1 cellular context compared by ENCODE assay signal in genomic region chr17:76382305-76382802, GRCh38.
A peak's percentile ranks its signal among the peaks of the same experiment; 100 is the strongest.
TF ChIP-seq lines count a peak whose summit lies in the region.

No MANE protein-coding gene starts in this region.

TF ChIP-seq in HepG2, 621 proteins besides CTCF, POLR2A, EP300 and RAD21 (continued from another document and continues in another):
- TF ChIP-seq ZNF407 (CRISPR knock-in tag; IDR thresholded peaks at IDR 0.05; ENCODE audit: not compliant biosample characterization) (no peak), DR1 (CRISPR knock-in tag; IDR thresholded peaks at IDR 0.05) (peak; percentile 38; the same call in 1 of the 2 replicates), JUN (CRISPR knock-in tag; IDR thresholded peaks at IDR 0.05) (peak; percentile 40; the same call in 1 of the 2 replicates), ZNF891 (CRISPR knock-in tag; IDR thresholded peaks at IDR 0.05) (peak; percentile 45; the same call in 1 of the 2 replicates), NCOR1 (IDR thresholded peaks at IDR 0.05; ENCODE audit: borderline replicate concordance, low read length) (peak; percentile 80; the same call in 1 of the 2 replicates), NFE2 (CRISPR knock-in tag; IDR thresholded peaks at IDR 0.05) (no peak), BATF2 (CRISPR knock-in tag; IDR thresholded peaks at IDR 0.05) (no peak), ZSCAN25 (CRISPR knock-in tag; IDR thresholded peaks at IDR 0.05) (peak; percentile 93), EED (CRISPR knock-in tag; IDR thresholded peaks at IDR 0.05) (peak; percentile 82; the same call in 1 of the 2 replicates), FOXK1 (CRISPR knock-in tag; IDR thresholded peaks at IDR 0.05; ENCODE audit: borderline replicate concordance, low read depth) (0 out of 2 replicates have a peak, but pooled peaks have one; percentile 47), KAT7 (CRISPR knock-in tag; IDR thresholded peaks at IDR 0.05; ENCODE audit: borderline replicate concordance) (no peak), TCF7L2 (IDR thresholded peaks at IDR 0.05; ENCODE audit: low read depth, low read length) (no peak), ZNF484 (CRISPR knock-in tag; IDR thresholded peaks at IDR 0.05; ENCODE audit: borderline replicate concordance, low read depth) (no peak), DNMT3B (CRISPR knock-in tag; conservative IDR thresholded peaks at IDR 0.05) (peak; percentile 83; the same call in 1 of the 2 replicates), ZNF414 (CRISPR knock-in tag; IDR thresholded peaks at IDR 0.05) (peak; percentile 96; the same call in 1 of the 2 replicates), SP5 (CRISPR knock-in tag; IDR thresholded peaks at IDR 0.05; ENCODE audit: borderline replicate concordance, low read depth) (peak; percentile 99), DBP (CRISPR knock-in tag; IDR thresholded peaks at IDR 0.05; ENCODE audit: not compliant biosample characterization) (no peak), PHF21A (CRISPR knock-in tag; IDR thresholded peaks at IDR 0.05) (peak; percentile 92), ZNF614 (CRISPR knock-in tag; IDR thresholded peaks at IDR 0.05; ENCODE audit: borderline replicate concordance) (peak; percentile 45; the same call in 1 of the 2 replicates), ARID2 (CRISPR knock-in tag; IDR thresholded peaks at IDR 0.05; ENCODE audit: borderline replicate concordance) (peak; percentile 49), MEIS2 (CRISPR knock-in tag; IDR thresholded peaks at IDR 0.05) (peak; percentile 63; the same call in 1 of the 2 replicates), HNF1A (IDR thresholded peaks at IDR 0.05; ENCODE audit: low read depth) (peak; percentile 60), HNF1A (CRISPR knock-in tag; IDR thresholded peaks at IDR 0.05; ENCODE audit: borderline replicate concordance) (peak; percentile 95), SMAD1 (CRISPR knock-in tag; IDR thresholded peaks at IDR 0.05; ENCODE audit: borderline replicate concordance, low read depth) (0 out of 2 replicates have a peak, but pooled peaks have one; percentile 17), ZNF703 (CRISPR knock-in tag; IDR thresholded peaks at IDR 0.05; ENCODE audit: borderline replicate concordance) (peak; percentile 79; the same call in 1 of the 2 replicates), ZNF878 (CRISPR knock-in tag; IDR thresholded peaks at IDR 0.05) (peak; percentile 14; the same call in 1 of the 2 replicates), ZNF20 (CRISPR knock-in tag; IDR thresholded peaks at IDR 0.05) (peak; percentile 79), ZNF34 (CRISPR knock-in tag; IDR thresholded peaks at IDR 0.05; ENCODE audit: borderline replicate concordance) (0 out of 2 replicates have a peak, but pooled peaks have one; percentile 37), SALL2 (CRISPR knock-in tag; IDR thresholded peaks at IDR 0.05) (peak; percentile 18; the same call in 1 of the 2 replicates), TBP (CRISPR knock-in tag; IDR thresholded peaks at IDR 0.05) (no peak), MED13 (CRISPR knock-in tag; IDR thresholded peaks at IDR 0.05) (peak; percentile 80), TOE1 (CRISPR knock-in tag; IDR thresholded peaks at IDR 0.05) (peak; percentile 89), TBX2 (CRISPR knock-in tag; IDR thresholded peaks at IDR 0.05; ENCODE audit: borderline replicate concordance) (peak; percentile 97), LCORL (IDR thresholded peaks at IDR 0.05) (no peak), LCORL (CRISPR knock-in tag; IDR thresholded peaks at IDR 0.05) (peak; percentile 98), SOX5 (CRISPR knock-in tag; IDR thresholded peaks at IDR 0.05; ENCODE audit: borderline replicate concordance) (peak; percentile 83; the same call in 1 of the 2 replicates), TSC22D2 (CRISPR knock-in tag; IDR thresholded peaks at IDR 0.05; ENCODE audit: borderline replicate concordance) (0 out of 2 replicates have a peak, but pooled peaks have one; percentile 0), ZNF331 (CRISPR knock-in tag; IDR thresholded peaks at IDR 0.05) (peak; percentile 81)
- TF ChIP-seq, protein P1, sequence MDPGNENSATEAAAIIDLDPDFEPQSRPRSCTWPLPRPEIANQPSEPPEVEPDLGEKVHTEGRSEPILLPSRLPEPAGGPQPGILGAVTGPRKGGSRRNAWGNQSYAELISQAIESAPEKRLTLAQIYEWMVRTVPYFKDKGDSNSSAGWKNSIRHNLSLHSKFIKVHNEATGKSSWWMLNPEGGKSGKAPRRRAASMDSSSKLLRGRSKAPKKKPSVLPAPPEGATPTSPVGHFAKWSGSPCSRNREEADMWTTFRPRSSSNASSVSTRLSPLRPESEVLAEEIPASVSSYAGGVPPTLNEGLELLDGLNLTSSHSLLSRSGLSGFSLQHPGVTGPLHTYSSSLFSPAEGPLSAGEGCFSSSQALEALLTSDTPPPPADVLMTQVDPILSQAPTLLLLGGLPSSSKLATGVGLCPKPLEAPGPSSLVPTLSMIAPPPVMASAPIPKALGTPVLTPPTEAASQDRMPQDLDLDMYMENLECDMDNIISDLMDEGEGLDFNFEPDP (CRISPR knock-in tag; conservative IDR thresholded peaks at IDR 0.05) = peak; percentile 94; the same call in 1 of the 2 replicates
- TF ChIP-seq, protein P2, sequence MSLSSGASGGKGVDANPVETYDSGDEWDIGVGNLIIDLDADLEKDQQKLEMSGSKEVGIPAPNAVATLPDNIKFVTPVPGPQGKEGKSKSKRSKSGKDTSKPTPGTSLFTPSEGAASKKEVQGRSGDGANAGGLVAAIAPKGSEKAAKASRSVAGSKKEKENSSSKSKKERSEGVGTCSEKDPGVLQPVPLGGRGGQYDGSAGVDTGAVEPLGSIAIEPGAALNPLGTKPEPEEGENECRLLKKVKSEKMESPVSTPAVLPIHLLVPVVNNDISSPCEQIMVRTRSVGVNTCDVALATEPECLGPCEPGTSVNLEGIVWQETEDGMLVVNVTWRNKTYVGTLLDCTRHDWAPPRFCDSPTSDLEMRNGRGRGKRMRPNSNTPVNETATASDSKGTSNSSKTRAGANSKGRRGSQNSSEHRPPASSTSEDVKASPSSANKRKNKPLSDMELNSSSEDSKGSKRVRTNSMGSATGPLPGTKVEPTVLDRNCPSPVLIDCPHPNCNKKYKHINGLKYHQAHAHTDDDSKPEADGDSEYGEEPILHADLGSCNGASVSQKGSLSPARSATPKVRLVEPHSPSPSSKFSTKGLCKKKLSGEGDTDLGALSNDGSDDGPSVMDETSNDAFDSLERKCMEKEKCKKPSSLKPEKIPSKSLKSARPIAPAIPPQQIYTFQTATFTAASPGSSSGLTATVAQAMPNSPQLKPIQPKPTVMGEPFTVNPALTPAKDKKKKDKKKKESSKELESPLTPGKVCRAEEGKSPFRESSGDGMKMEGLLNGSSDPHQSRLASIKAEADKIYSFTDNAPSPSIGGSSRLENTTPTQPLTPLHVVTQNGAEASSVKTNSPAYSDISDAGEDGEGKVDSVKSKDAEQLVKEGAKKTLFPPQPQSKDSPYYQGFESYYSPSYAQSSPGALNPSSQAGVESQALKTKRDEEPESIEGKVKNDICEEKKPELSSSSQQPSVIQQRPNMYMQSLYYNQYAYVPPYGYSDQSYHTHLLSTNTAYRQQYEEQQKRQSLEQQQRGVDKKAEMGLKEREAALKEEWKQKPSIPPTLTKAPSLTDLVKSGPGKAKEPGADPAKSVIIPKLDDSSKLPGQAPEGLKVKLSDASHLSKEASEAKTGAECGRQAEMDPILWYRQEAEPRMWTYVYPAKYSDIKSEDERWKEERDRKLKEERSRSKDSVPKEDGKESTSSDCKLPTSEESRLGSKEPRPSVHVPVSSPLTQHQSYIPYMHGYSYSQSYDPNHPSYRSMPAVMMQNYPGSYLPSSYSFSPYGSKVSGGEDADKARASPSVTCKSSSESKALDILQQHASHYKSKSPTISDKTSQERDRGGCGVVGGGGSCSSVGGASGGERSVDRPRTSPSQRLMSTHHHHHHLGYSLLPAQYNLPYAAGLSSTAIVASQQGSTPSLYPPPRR (CRISPR knock-in tag; IDR thresholded peaks at IDR 0.05; ENCODE audit: borderline replicate concordance) = peak; percentile 95
